In genomic region chr13:104976964-104977363, GRCh38 we compare ENCODE assay signal across 12 cellular contexts.
"Had no signal": no experiment of that assay in that cellular context is flagged by ENCODE, and none has a peak within 500 bp of the region (broad histone marks: within the 10 kb centered on the region; RNA-seq: fewer than 3 reads in every experiment).

No MANE protein-coding gene starts in this region.

- FAIRE-seq: frontal cortex, kidney had no signal

- H3K4me3 ChIP-seq: lung, spleen, tibial artery had no signal

- H3K27me3 ChIP-seq: spleen, tibial artery had no signal

- H3K36me3 ChIP-seq: spleen, tibial artery had no signal

- H3K27ac ChIP-seq: spleen, tibial artery had no signal

- H3K4me1 ChIP-seq: spleen, tibial artery had no signal

- ATAC-seq: left lobe of liver; stimulated activated memory B cell treated with anti-CD40 and anti-IgM and Interleukin-4, amounts not matched to agents 10 μg/mL and 1 μg/mL and 100 μg/mL, for 72 hours had no signal

- DNase-seq: activated CD4-positive, alpha-beta T cell treated with anti-CD3 and anti-CD28 coated beads for 1 hour; effector CD4-positive, alpha-beta T cell; kidney; nucleus accumbens; retina; spleen; stimulated activated CD4-positive, alpha-beta T cell treated with anti-CD3 and anti-CD28 coated beads, Interleukin-4, amount 100 ng/mL, for 4 hours; tibial artery had no signal

- H3K9me3 ChIP-seq: spleen, tibial artery had no signal
